1 cellular context compared by ENCODE assay signal in genomic region chr14:102314242-102315011, GRCh38.
A peak's percentile ranks its signal among the peaks of the same experiment; 100 is the strongest.
TF ChIP-seq lines count a peak whose summit lies in the region.

No MANE protein-coding gene starts in this region.

TF ChIP-seq in HEK293, 187 proteins besides CTCF, POLR2A, EP300 and RAD21 (continued from another document and continues in another):
- TF ChIP-seq ZNF37A (tag by site-specific recombination; IDR thresholded peaks at IDR 0.05) (no peak), ZNF404 (tag by site-specific recombination; IDR thresholded peaks at IDR 0.05) (no peak), ZNF549 (tag by site-specific recombination; IDR thresholded peaks at IDR 0.05) (no peak), ZBTB8A (tag by site-specific recombination; IDR thresholded peaks at IDR 0.05) (peak; percentile 88), ZNF580 (tag by site-specific recombination; IDR thresholded peaks at IDR 0.05) (0 out of 2 replicates have a peak, but pooled peaks have one; percentile 62), ZNF280D (tag by site-specific recombination; IDR thresholded peaks at IDR 0.05) (0 out of 2 replicates have a peak, but pooled peaks have one; percentile 36), MYNN (tag by site-specific recombination; IDR thresholded peaks at IDR 0.05; ENCODE audit: borderline replicate concordance) (no peak), OSR2 (tag by site-specific recombination; IDR thresholded peaks at IDR 0.05) (0 out of 2 replicates have a peak, but pooled peaks have one; percentile 28), ZNF398 (tag by site-specific recombination; IDR thresholded peaks at IDR 0.05) (peak; percentile 60; the same call in 1 of the 2 replicates), KLF8 (tag by site-specific recombination; IDR thresholded peaks at IDR 0.05) (peak; percentile 84; the same call in 1 of the 2 replicates), ZNF23 (tag by site-specific recombination; IDR thresholded peaks at IDR 0.05; ENCODE audit: borderline replicate concordance) (no peak), ZNF423 (tag by site-specific recombination; IDR thresholded peaks at IDR 0.05) (peak; percentile 89), ZNF362 (tag by site-specific recombination; IDR thresholded peaks at IDR 0.05) (no peak), ZNF366 (tag by site-specific recombination; conservative IDR thresholded peaks at IDR 0.05) (peak; percentile 73), ZNF843 (tag by site-specific recombination; IDR thresholded peaks at IDR 0.05) (peak; percentile 62; the same call in 1 of the 2 replicates), PATZ1 (tag by site-specific recombination; IDR thresholded peaks at IDR 0.05) (peak; percentile 67), ZEB2 (tag by site-specific recombination; IDR thresholded peaks at IDR 0.05) (peak; percentile 96), ZSCAN5A (tag by site-specific recombination; IDR thresholded peaks at IDR 0.05) (no peak), ZFP69B (tag by site-specific recombination; IDR thresholded peaks at IDR 0.05) (peak; percentile 55; the same call in 1 of the 2 replicates), ZBTB6 (tag by site-specific recombination; IDR thresholded peaks at IDR 0.05) (peak; percentile 68; the same call in 1 of the 2 replicates), ZNF76 (tag by site-specific recombination; IDR thresholded peaks at IDR 0.05; ENCODE audit: borderline replicate concordance, low read depth) (peak; percentile 68), ZNF10 (tag by site-specific recombination; IDR thresholded peaks at IDR 0.05) (0 out of 2 replicates have a peak, but pooled peaks have one; percentile 25), GLIS2 (tag by site-specific recombination; IDR thresholded peaks at IDR 0.05) (peak; percentile 88), SCRT2 (tag by site-specific recombination; IDR thresholded peaks at IDR 0.05) (0 out of 2 replicates have a peak, but pooled peaks have one; percentile 28), ZNF18 (tag by site-specific recombination; IDR thresholded peaks at IDR 0.05) (peak; percentile 40; the same call in 1 of the 2 replicates), ZNF830 (tag by site-specific recombination; IDR thresholded peaks at IDR 0.05; ENCODE audit: low read depth) (no peak), TCF7L2 (IDR thresholded peaks at IDR 0.05; ENCODE audit: borderline replicate concordance, low read depth, low read length) (no peak), BCL11B (tag by site-specific recombination; IDR thresholded peaks at IDR 0.05; ENCODE audit: low read depth) (peak; percentile 60; the same call in 1 of the 2 replicates), ZSCAN4 (tag by site-specific recombination; IDR thresholded peaks at IDR 0.05) (peak; percentile 65; the same call in 1 of the 2 replicates), ZBTB26 (tag by site-specific recombination; optimal IDR thresholded peaks at IDR 0.05) (peak; percentile 66), ZNF792 (tag by site-specific recombination; IDR thresholded peaks at IDR 0.05) (0 out of 2 replicates have a peak, but pooled peaks have one; percentile 38), KLF17 (tag by site-specific recombination; IDR thresholded peaks at IDR 0.05) (peak; percentile 86; the same call in 1 of the 2 replicates), ZNF514 (tag by site-specific recombination; IDR thresholded peaks at IDR 0.05) (no peak), ZNF600 (tag by site-specific recombination; IDR thresholded peaks at IDR 0.05) (peak; percentile 68; the same call in 1 of the 2 replicates), ZNF302 (tag by site-specific recombination; IDR thresholded peaks at IDR 0.05; ENCODE audit: low read depth) (no peak), ZNF501 (tag by site-specific recombination; IDR thresholded peaks at IDR 0.05) (peak; percentile 92), ZNF629 (tag by site-specific recombination; IDR thresholded peaks at IDR 0.05) (peak; percentile 71), YY1 (tag by site-specific recombination; IDR thresholded peaks at IDR 0.05) (peak; percentile 55; the same call in 1 of the 2 replicates), ZNF561 (tag by site-specific recombination; IDR thresholded peaks at IDR 0.05; ENCODE audit: borderline replicate concordance) (0 out of 2 replicates have a peak, but pooled peaks have one; percentile 36), OVOL3 (tag by site-specific recombination; IDR thresholded peaks at IDR 0.05) (no peak), TRIM28 (IDR thresholded peaks at IDR 0.05; ENCODE audit: borderline replicate concordance, low read length) (0 out of 2 replicates have a peak, but pooled peaks have one; percentile 68), ZNF211 (tag by site-specific recombination; IDR thresholded peaks at IDR 0.05; ENCODE audit: low read depth) (no peak), ZNF654 (tag by site-specific recombination; IDR thresholded peaks at IDR 0.05; ENCODE audit: low read depth) (peak; percentile 90)
